ENCODE assay signal across 1 cellular context in the genomic region with DNA sequence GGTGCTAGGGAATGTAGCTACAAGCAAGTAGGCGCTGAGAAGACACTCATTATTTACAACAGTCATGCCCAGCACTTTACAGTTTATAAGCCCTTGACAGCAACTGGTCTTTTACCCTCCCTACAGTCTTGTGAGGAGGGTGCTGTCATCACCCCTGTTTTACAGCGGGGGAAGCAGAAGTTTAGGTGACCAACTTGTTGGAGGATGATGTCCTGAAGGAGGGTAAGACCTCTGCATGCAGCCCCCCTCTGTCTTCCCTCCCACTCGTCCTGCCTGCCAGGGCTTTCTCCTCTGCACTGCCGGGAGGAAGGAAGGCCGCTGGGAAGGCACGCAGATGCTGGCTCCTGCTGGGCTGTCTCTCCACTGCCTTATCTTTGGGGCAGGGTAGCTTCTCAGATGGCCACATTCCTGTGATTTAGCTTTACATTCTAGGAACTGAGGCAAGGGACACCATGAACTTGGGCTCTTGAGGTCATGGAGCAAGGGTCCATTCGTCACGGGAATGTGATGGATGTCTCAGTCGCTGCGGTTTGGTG.
TF ChIP-seq lines count a peak whose summit lies in the region.

No MANE protein-coding gene starts in this region.

TF ChIP-seq in HepG2, 621 proteins besides CTCF, POLR2A, EP300 and RAD21 (continued from another document and continues in another):
- TF ChIP-seq ZNF609 (CRISPR knock-in tag; IDR thresholded peaks at IDR 0.05; ENCODE audit: borderline replicate concordance) (no peak), SP1 (IDR thresholded peaks at IDR 0.05) (no peak), SP1 (CRISPR knock-in tag; IDR thresholded peaks at IDR 0.05) (no peak), SRF (IDR thresholded peaks at IDR 0.05; ENCODE audit: low read depth, low read length) (no peak), ZMYM3 (CRISPR knock-in tag; IDR thresholded peaks at IDR 0.05) (no peak), ZNF441 (CRISPR knock-in tag; IDR thresholded peaks at IDR 0.05; ENCODE audit: borderline replicate concordance) (0 out of 2 replicates have a peak, but pooled peaks have one; percentile 31), ZNF737 (CRISPR knock-in tag; IDR thresholded peaks at IDR 0.05; ENCODE audit: borderline replicate concordance) (no peak), SOX5 (CRISPR knock-in tag; IDR thresholded peaks at IDR 0.05; ENCODE audit: borderline replicate concordance) (peak; percentile 18; the same call in 1 of the 2 replicates), MEF2D (CRISPR knock-in tag; IDR thresholded peaks at IDR 0.05) (0 out of 2 replicates have a peak, but pooled peaks have one; percentile 5), TBP (CRISPR knock-in tag; IDR thresholded peaks at IDR 0.05) (no peak), ZNF253 (CRISPR knock-in tag; IDR thresholded peaks at IDR 0.05; ENCODE audit: borderline replicate concordance) (no peak), TRIM24 (CRISPR knock-in tag; IDR thresholded peaks at IDR 0.05) (peak; percentile 68; the same call in 1 of the 2 replicates), UBTF (CRISPR knock-in tag; IDR thresholded peaks at IDR 0.05) (peak; percentile 14; the same call in 1 of the 2 replicates), ARNT2 (CRISPR knock-in tag; IDR thresholded peaks at IDR 0.05; ENCODE audit: low read depth) (0 out of 2 replicates have a peak, but pooled peaks have one; percentile 26), ZNF350 (CRISPR knock-in tag; IDR thresholded peaks at IDR 0.05; ENCODE audit: borderline replicate concordance, low read depth) (no peak), ZNF841 (CRISPR knock-in tag; IDR thresholded peaks at IDR 0.05; ENCODE audit: borderline replicate concordance) (no peak), CAMTA2 (CRISPR knock-in tag; IDR thresholded peaks at IDR 0.05; ENCODE audit: borderline replicate concordance) (no peak), TEAD3 (CRISPR knock-in tag; optimal IDR thresholded peaks at IDR 0.05; ENCODE audit: borderline replicate concordance) (peak; percentile 35), TARDBP (CRISPR knock-in tag; IDR thresholded peaks at IDR 0.05) (peak; percentile 43; the same call in 1 of the 2 replicates), RBM39 (IDR thresholded peaks at IDR 0.05; ENCODE audit: low read depth, low read length, poor library complexity, severe bottlenecking) (no peak), ZMYM2 (CRISPR knock-in tag; IDR thresholded peaks at IDR 0.05) (peak; percentile 75; the same call in 1 of the 2 replicates)
- TF ChIP-seq, protein P1, sequence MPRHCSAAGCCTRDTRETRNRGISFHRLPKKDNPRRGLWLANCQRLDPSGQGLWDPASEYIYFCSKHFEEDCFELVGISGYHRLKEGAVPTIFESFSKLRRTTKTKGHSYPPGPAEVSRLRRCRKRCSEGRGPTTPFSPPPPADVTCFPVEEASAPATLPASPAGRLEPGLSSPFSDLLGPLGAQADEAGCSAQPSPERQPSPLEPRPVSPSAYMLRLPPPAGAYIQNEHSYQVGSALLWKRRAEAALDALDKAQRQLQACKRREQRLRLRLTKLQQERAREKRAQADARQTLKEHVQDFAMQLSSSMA (CRISPR knock-in tag; IDR thresholded peaks at IDR 0.05) = 0 out of 2 replicates have a peak, but pooled peaks have one; percentile 17
- TF ChIP-seq, protein P2, sequence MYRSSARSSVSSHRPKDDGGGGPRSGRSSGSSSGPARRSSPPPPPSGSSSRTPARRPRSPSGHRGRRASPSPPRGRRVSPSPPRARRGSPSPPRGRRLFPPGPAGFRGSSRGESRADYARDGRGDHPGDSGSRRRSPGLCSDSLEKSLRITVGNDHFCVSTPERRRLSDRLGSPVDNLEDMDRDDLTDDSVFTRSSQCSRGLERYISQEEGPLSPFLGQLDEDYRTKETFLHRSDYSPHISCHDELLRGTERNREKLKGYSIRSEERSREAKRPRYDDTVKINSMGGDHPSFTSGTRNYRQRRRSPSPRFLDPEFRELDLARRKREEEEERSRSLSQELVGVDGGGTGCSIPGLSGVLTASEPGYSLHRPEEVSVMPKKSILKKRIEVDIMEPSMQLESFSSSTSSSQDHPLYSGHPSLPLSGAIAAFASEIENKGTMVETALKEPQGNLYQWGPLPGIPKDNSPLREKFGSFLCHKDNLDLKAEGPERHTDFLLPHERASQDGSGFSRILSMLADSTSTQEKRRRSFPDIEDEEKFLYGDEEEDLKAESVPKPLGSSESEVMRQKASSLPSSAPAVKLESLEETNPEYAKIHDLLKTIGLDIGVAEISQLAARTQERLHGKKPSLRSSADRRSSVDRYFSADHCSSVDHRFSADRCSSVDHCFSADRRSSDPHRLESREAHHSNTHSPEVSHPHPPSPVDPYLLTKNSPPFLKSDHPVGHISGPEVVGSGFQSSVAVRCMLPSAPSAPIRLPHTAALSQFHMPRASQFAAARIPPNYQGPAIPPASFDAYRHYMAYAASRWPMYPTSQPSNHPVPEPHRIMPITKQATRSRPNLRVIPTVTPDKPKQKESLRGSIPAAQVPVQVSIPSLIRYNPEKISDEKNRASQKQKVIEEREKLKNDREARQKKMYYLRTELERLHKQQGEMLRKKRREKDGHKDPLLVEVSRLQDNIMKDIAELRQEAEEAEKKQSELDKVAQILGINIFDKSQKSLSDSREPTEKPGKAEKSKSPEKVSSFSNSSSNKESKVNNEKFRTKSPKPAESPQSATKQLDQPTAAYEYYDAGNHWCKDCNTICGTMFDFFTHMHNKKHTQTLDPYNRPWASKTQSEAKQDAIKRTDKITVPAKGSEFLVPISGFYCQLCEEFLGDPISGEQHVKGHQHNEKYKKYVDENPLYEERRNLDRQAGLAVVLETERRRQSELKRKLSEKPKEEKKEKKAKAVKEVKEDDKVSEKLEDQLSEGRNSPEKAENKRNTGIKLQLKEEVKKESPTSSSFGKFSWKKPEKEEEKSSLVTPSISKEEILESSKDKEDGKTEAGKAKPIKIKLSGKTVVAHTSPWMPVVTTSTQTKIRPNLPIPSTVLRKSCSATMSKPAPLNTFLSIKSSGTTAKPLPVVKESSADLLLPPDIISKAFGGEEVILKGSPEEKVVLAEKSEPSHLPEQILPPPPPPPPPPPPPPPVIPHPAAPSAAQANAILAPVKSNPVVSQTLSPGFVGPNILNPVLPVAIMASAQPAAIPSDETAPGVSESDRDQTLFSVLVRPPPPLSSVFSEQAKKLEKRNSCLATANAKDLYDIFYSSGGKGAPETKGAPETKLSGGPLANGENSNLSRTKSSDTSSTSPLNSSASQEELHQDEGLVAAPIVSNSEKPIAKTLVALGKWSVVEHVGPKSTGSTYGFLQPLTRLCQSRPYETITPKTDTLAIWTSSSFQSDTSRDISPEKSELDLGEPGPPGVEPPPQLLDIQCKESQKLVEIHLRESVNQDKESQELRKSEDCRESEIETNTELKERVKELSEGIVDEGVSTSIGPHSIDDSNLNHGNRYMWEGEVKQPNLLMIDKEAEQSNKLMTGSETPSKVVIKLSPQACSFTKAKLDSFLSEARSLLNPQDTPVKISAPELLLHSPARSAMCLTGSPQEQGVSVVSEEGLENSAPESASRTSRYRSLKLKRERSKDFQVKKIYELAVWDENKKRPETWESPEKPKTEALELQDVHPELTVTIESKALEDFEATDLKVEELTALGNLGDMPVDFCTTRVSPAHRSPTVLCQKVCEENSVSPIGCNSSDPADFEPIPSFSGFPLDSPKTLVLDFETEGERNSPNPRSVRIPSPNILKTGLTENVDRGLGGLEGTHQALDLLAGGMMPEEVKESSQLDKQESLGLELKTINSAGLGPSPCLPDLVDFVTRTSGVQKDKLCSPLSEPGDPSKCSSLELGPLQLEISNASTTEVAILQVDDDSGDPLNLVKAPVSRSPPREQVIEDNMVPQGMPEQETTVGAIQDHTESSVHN (CRISPR knock-in tag; IDR thresholded peaks at IDR 0.05) = 0 out of 2 replicates have a peak, but pooled peaks have one; percentile 12
- TF ChIP-seq, protein P3, sequence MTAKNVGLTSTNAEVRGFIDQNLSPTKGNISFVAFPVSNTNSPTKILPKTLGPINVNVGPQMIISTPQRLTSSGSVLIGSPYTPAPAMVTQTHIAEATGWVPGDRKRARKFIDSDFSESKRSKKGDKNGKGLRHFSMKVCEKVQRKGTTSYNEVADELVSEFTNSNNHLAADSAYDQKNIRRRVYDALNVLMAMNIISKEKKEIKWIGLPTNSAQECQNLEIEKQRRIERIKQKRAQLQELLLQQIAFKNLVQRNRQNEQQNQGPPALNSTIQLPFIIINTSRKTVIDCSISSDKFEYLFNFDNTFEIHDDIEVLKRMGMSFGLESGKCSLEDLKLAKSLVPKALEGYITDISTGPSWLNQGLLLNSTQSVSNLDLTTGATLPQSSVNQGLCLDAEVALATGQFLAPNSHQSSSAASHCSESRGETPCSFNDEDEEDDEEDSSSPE (CRISPR knock-in tag; IDR thresholded peaks at IDR 0.05) = no peak
- TF ChIP-seq, protein P4, sequence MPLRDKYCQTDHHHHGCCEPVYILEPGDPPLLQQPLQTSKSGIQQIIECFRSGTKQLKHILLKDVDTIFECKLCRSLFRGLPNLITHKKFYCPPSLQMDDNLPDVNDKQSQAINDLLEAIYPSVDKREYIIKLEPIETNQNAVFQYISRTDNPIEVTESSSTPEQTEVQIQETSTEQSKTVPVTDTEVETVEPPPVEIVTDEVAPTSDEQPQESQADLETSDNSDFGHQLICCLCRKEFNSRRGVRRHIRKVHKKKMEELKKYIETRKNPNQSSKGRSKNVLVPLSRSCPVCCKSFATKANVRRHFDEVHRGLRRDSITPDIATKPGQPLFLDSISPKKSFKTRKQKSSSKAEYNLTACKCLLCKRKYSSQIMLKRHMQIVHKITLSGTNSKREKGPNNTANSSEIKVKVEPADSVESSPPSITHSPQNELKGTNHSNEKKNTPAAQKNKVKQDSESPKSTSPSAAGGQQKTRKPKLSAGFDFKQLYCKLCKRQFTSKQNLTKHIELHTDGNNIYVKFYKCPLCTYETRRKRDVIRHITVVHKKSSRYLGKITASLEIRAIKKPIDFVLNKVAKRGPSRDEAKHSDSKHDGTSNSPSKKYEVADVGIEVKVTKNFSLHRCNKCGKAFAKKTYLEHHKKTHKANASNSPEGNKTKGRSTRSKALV (CRISPR knock-in tag; IDR thresholded peaks at IDR 0.05) = 0 out of 2 replicates have a peak, but pooled peaks have one; percentile 5
- TF ChIP-seq, protein P5, sequence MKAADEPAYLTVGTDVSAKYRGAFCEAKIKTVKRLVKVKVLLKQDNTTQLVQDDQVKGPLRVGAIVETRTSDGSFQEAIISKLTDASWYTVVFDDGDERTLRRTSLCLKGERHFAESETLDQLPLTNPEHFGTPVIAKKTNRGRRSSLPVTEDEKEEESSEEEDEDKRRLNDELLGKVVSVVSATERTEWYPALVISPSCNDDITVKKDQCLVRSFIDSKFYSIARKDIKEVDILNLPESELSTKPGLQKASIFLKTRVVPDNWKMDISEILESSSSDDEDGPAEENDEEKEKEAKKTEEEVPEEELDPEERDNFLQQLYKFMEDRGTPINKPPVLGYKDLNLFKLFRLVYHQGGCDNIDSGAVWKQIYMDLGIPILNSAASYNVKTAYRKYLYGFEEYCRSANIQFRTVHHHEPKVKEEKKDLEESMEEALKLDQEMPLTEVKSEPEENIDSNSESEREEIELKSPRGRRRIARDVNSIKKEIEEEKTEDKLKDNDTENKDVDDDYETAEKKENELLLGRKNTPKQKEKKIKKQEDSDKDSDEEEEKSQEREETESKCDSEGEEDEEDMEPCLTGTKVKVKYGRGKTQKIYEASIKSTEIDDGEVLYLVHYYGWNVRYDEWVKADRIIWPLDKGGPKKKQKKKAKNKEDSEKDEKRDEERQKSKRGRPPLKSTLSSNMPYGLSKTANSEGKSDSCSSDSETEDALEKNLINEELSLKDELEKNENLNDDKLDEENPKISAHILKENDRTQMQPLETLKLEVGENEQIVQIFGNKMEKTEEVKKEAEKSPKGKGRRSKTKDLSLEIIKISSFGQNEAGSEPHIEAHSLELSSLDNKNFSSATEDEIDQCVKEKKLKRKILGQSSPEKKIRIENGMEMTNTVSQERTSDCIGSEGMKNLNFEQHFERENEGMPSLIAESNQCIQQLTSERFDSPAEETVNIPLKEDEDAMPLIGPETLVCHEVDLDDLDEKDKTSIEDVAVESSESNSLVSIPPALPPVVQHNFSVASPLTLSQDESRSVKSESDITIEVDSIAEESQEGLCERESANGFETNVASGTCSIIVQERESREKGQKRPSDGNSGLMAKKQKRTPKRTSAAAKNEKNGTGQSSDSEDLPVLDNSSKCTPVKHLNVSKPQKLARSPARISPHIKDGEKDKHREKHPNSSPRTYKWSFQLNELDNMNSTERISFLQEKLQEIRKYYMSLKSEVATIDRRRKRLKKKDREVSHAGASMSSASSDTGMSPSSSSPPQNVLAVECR (CRISPR knock-in tag; IDR thresholded peaks at IDR 0.05; ENCODE audit: borderline replicate concordance) = no peak
